8 cellular contexts compared by ENCODE assay signal in the genomic region with DNA sequence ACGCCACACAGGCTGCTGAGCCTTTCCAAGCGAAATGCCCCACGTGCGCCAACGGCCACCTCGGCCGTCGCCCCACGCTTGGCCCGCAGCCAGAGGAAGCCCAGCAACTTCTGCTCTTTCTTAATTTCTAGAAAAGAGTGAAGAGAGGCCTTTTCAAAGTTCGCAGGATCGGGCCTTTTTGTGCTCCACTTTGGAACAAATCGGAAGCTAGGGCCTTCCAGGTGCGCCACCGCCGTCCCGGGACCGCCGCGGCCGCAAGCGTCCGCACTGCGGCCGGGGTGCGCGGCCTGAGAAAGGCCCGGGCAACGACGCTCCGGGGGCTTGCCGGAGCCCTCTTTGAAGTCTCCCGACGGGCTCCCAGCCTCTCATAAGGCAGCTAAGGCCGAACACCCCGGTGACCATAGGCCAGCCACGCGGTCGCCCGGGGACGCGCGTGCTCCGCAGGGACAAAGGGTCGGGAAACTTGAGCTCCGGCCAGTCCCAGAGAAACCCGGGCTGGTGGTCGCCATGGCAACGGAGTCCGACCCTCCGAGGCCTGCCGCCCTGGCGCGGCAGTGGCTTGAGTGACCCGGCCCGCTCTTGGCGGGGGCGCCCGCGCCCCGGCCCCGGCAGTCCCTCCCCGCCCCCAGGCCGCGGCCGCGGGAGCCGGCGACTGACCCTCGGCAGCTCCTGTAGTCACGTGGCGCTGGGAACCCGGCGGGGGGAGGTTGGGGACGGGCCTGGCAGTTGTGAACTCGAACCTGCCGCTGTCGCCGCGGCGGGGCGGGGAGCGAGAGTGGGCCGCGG. TPM values are rescaled to one million over a fixed set of nuclear protein-coding genes. Genes with fewer than 3 reads are reported as not detected.
DNase-seq lines count a peak whose midpoint lies in the region; ATAC-seq and TF ChIP-seq lines count a peak whose summit lies in the region.

Gene REPIN1, plus strand, starts transcription at position 725 of the 786 bp plus-strand sequence. CDS start 890 bp downstream, outside the sequence.

- H3K9me3 Mint-ChIP-seq in activated CD4-positive, alpha-beta T cell treated with anti-CD3 and anti-CD28 coated beads for 36 hours (ENCODE audit: low read depth) = no peaks in the 10 kb centered on the region

- TF ChIP-seq CTCF in choroid plexus epithelial cell (conservative IDR thresholded peaks at IDR 0.05; ENCODE audit: low read depth, low read length) = no peak

- intact Hi-C loops in activated CD4-positive, alpha-beta T cell treated with anti-CD3 and anti-CD28 coated beads for 36 hours (cut with DNase I, micrococcal nuclease) = loop anchor here (1.0 to 5.0 kb wide), 6 partner anchors 11 to 389 kb away; partner anchors contain the start of genes ACTR3C (in 1 of the 2), GIMAP4 (in 1 of the 2), LRRC61 (in 1 of the 2) and ZNF775 (in 1 of the 2)

- CTCF ChIA-PET in activated CD4-positive, alpha-beta T cell treated with anti-CD3 and anti-CD28 coated beads for 36 hours (lab: Charles Lee) = interaction anchor here (0.6 to 1.4 kb wide), 4 partner anchors 10 to 387 kb away, joined by 3 to 4 read pairs (median 3); no protein-coding TSS in a partner anchor

- peak within 1 kb of the TSS; percentile 82 for H3K4me3 ChIP-seq in choroid plexus epithelial cell (ENCODE audit: low read depth, low read length)

- ATAC-seq in GM18907 (IDR thresholded peaks at IDR 0.05; ENCODE audit: unreplicated experiment) (peak; percentile 47), HG03135 (IDR thresholded peaks at IDR 0.05; ENCODE audit: unreplicated experiment) (peak; percentile 55)
- ATAC-seq in activated CD4-positive, alpha-beta T cell treated with anti-CD3 and anti-CD28 coated beads for 36 hours = peak; percentile 63

- in situ Hi-C loops in ACHN (cut with HindIII; ENCODE audit: low pct_ligation_motif_present, low pct_unique_long_range_greater_than_20kb, low sequenced_read_pairs) = no loop called here

- peaks cover 19% of the 10 kb centered on the region for H3K36me3 Mint-ChIP-seq in activated CD4-positive, alpha-beta T cell treated with anti-CD3 and anti-CD28 coated beads for 36 hours (ENCODE audit: low read depth)

- no peaks in the 10 kb centered on the region for H3K27me3 Mint-ChIP-seq in activated CD4-positive, alpha-beta T cell treated with anti-CD3 and anti-CD28 coated beads for 36 hours

- POLR2A ChIA-PET in activated CD4-positive, alpha-beta T cell treated with anti-CD3 and anti-CD28 coated beads for 36 hours (lab: Charles Lee) = interaction anchor here (1.2 kb wide), 1 partner anchor 37 kb away, joined by 3 read pairs; a partner anchor contains a TSS

- peaks cover 37% of the 10 kb centered on the region for H3K4me1 Mint-ChIP-seq in activated CD4-positive, alpha-beta T cell treated with anti-CD3 and anti-CD28 coated beads for 36 hours

- peak within 1 kb of the TSS; percentile 90 for H3K4me3 Mint-ChIP-seq in activated CD4-positive, alpha-beta T cell treated with anti-CD3 and anti-CD28 coated beads for 36 hours

- peak within 1 kb of the TSS; percentile 97 for H3K27ac Mint-ChIP-seq in activated CD4-positive, alpha-beta T cell treated with anti-CD3 and anti-CD28 coated beads for 36 hours

- DNase-seq in ACHN (peak; percentile 94), NCI-H460 (ENCODE audit: extremely low read depth, low read depth) (peak; percentile 85), choroid plexus epithelial cell (ENCODE audit: low read depth) (peak; percentile 70), kidney tubule cell (ENCODE audit: low spot score) (peak; percentile 93)
- DNase-seq in activated CD4-positive, alpha-beta T cell treated with anti-CD3 and anti-CD28 coated beads for 36 hours = peak; percentile 88
- DNase-seq in stimulated activated CD4-positive, alpha-beta T cell treated with anti-CD3 and anti-CD28 coated beads, Interleukin-1b, Interleukin-23, amount 100 ng/mL, for 1 hour (ENCODE audit: low read depth in 2 of 2) = peak; percentile 53 to 60

RNA-seq across cellular contexts. Expression of gene REPIN1, which starts in this region (rescaled TPM):
- total RNA-seq in NCI-H460 (2014; rRNA removed; shearing (Covaris generic)) = 104 and 111 TPM in 2 replicates
- 256 and 281 TPM in 2 replicates for polyA plus RNA-seq in NCI-H460 (2014; cell fraction: nucleus; rRNA removed)
- 10 to 100 TPM; 48.2 to 55.6 TPM for total RNA-seq in activated CD4-positive, alpha-beta T cell treated with anti-CD3 and anti-CD28 coated beads for 36 hours

Comparison
In these comparisons a context has a peak if more than half of its experiments do, and no peak if none do; other contexts are left out.
1. Peak in every context shown above with its lines: DNase-seq, ATAC-seq and H3K4me3 ChIP-seq.